ENCODE assay signal across 20 cellular contexts in genomic region chr3:106140471-106140870, GRCh38.
DNase-seq lines count a peak whose midpoint lies in the region; ATAC-seq and TF ChIP-seq lines count a peak whose summit lies in the region.
"Had no signal": no experiment of that assay in that cellular context is flagged by ENCODE, and none has a peak within 500 bp of the region (broad histone marks: within the 10 kb centered on the region; RNA-seq: fewer than 3 reads in every experiment).

No MANE protein-coding gene starts in this region.

- peaks cover 21% of the 10 kb centered on the region for H3K4me1 ChIP-seq in Caco-2
- no peaks in the 10 kb centered on the region for H3K4me1 ChIP-seq in left ventricle myocardium inferior

- H3K9me3 ChIP-seq in Caco-2 (no peaks in the 10 kb centered on the region), left ventricle myocardium inferior (replicated peaks) (peaks cover 4% of the 10 kb centered on the region)

- no peak for ATAC-seq in HG03565 (IDR thresholded peaks at IDR 0.05; ENCODE audit: unreplicated experiment)
- ATAC-seq: HCT116, K562 had no signal

- peak overlapping the region; percentile 18 for H3K27ac Mint-ChIP-seq in Caco-2 (ENCODE audit: unreplicated experiment)

- CTCF ChIA-PET in Caco-2 (lab: Charles Lee): no interaction called here

- H3K36me3 Mint-ChIP-seq in Caco-2 (ENCODE audit: insufficient read depth, unreplicated experiment): no peaks in the 10 kb centered on the region
- H3K36me3 Mint-ChIP-seq: CD4-positive, CD25-positive, alpha-beta regulatory T cell had no signal

- no peaks in the 10 kb centered on the region for H3K27me3 Mint-ChIP-seq in Caco-2 (ENCODE audit: insufficient read depth, unreplicated experiment)
- H3K27me3 Mint-ChIP-seq: CD4-positive, CD25-positive, alpha-beta regulatory T cell had no signal

- H3K36me3 ChIP-seq in Caco-2 (ENCODE audit: control insufficient read depth, insufficient read depth, low read length) (no peaks in the 10 kb centered on the region), left ventricle myocardium inferior (no peaks in the 10 kb centered on the region)
- H3K36me3 ChIP-seq: MG63 had no signal

- peaks cover 17% of the 10 kb centered on the region for H3K4me1 Mint-ChIP-seq in Caco-2 (ENCODE audit: low read depth, unreplicated experiment)

- H3K27me3 ChIP-seq in Caco-2 (replicated peaks; ENCODE audit: control insufficient read depth, insufficient read depth, low read length) (no peaks in the 10 kb centered on the region), left ventricle myocardium inferior (ENCODE audit: low read depth) (no peaks in the 10 kb centered on the region)
- H3K27me3 ChIP-seq: MG63 had no signal

- no peak overlapping the region for H3K27ac ChIP-seq in left ventricle myocardium inferior (replicated peaks)

- no peak for TF ChIP-seq CTCF in Caco-2 (IDR thresholded peaks at IDR 0.05; ENCODE audit: insufficient read depth in 1 of 2, low read depth in 1 of 2, low read length in 1 of 2, severe bottlenecking in 1 of 2, unreplicated experiment in 1 of 2)
- TF ChIP-seq CTCF in fibroblast of villous mesenchyme (IDR thresholded peaks at IDR 0.05; ENCODE audit: insufficient read depth, low read depth, low read length): no peak
- no peak for TF ChIP-seq CTCF in left ventricle myocardium inferior (IDR thresholded peaks at IDR 0.05; ENCODE audit: borderline replicate concordance)
- no peak for TF ChIP-seq CTCF in GM10266 (IDR thresholded peaks at IDR 0.05; ENCODE audit: control insufficient read depth, insufficient read depth, low read depth, missing control alignments)

- no TSS peak for BruUV-seq in Caco-2 (replicated peaks; lab: Mats Ljungman, UMichigan)

- POLR2A ChIA-PET in Caco-2 (lab: Charles Lee): no interaction called here

- H3K9me3 Mint-ChIP-seq in Caco-2 (ENCODE audit: unreplicated experiment): peaks cover 21% of the 10 kb centered on the region

- DNase-seq in Caco-2 (peak in 1 of 2 experiments; percentile 66), HT-29 (ENCODE audit: low spot score) (peak; percentile 80), amniotic epithelial cell (ENCODE audit: low read depth) (peak; percentile 60), fibroblast of villous mesenchyme (ENCODE audit: low read depth) (peak; percentile 22), left ventricle myocardium inferior (no peak), GM10266 (ENCODE audit: extremely low spot score) (no peak), COR-L47 (lab: John Stamatoyannopoulos, UW) (no peak)
- DNase-seq: CD4-positive, CD25-positive, alpha-beta regulatory T cell; GOT3; MG63; NCI-H1048; NCI-H1436 treated with DMSO at 0.1 percent for 48 hours; NCI-H1930; NCI-H2171; NCI-H345; NCI-H524 treated with DMSO at 0.1 percent for 48 hours; NCI-H82 had no signal

- H3K4me3 ChIP-seq in Caco-2 (ENCODE audit: low read depth, low read length) (no peak overlapping the region), fibroblast of villous mesenchyme (ENCODE audit: low read depth, low read length) (no peak overlapping the region), left ventricle myocardium inferior (no peak overlapping the region)
- H3K4me3 ChIP-seq: K562, MG63 had no signal

- intact Hi-C loops in Caco-2 (cut with micrococcal nuclease; ENCODE audit: unreplicated experiment): loop anchor here (1.0 to 5.0 kb wide), 4 partner anchors 17 to 271 kb away; partner anchors contain the start of gene CBLB
- intact Hi-C loops in left ventricle myocardium inferior (cut with micrococcal nuclease): no loop called here

- peak overlapping the region; percentile 2 for H3K4me3 Mint-ChIP-seq in Caco-2 (ENCODE audit: unreplicated experiment)
- H3K4me3 Mint-ChIP-seq: CD4-positive, CD25-positive, alpha-beta regulatory T cell had no signal

Comparison
In these comparisons a context has a peak if more than half of its experiments do, and no peak if none do; other contexts are left out.
1. DNase-seq: peak in HT-29 (single experiment), amniotic epithelial cell (single experiment) and fibroblast of villous mesenchyme (single experiment); none in left ventricle myocardium inferior (single experiment), GM10266 (single experiment) and COR-L47 (single experiment).